8 cellular contexts compared by ENCODE assay signal in the genomic region with DNA sequence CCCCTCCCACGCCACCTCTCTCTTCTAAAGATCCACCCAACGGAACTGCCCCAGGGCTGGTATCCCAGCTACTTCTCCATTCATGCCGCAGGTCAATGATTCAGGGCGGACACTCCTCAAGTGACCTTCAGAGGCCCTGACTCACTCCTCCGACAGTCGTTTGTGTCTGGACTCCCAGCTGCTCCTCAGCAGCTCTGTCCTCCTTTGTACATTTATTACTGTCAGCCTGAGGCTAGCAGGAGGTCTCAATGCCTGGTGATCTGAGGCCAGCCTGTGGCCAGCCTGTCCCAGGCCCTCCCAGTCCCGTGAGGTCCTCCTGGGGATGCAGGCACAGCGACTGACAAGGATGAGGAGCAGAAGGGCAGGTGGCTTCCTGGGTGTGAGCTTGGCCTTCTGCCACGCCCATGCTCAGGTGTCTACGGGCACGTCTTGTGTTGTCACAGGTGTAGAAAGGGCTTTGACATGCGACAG. TPM values are rescaled to one million over a fixed set of nuclear protein-coding genes. Genes with fewer than 3 reads are reported as not detected.
DNase-seq lines count a peak whose midpoint lies in the region; ATAC-seq and TF ChIP-seq lines count a peak whose summit lies in the region.
"Not testable (repeated sequence)": the region's sequence is repeated elsewhere in the genome, so short reads cannot be mapped to it uniquely, and the experiment has no call there.

No MANE protein-coding gene starts in this region.

- ATAC-seq in GM23338, WTC11: not testable (repeated sequence)

- H3K9me2 ChIP-seq in GM23338 (ENCODE audit: insufficient read depth): not testable (repeated sequence)

- H3K79me2 ChIP-seq in GM23338 (replicated peaks; ENCODE audit: insufficient read depth); smooth muscle cell (ENCODE audit: low read depth): not testable (repeated sequence)

- H3K36me3 ChIP-seq in BE2C; GM23338 (ENCODE audit: insufficient read depth); smooth muscle cell (ENCODE audit: low read depth): not testable (repeated sequence)

- not testable (repeated sequence) for H4K20me1 ChIP-seq in GM23338 (replicated peaks; ENCODE audit: insufficient read depth); smooth muscle cell (ENCODE audit: low read depth)

- H3K9ac ChIP-seq in smooth muscle cell (ENCODE audit: low read depth): not testable (repeated sequence)

- not testable (repeated sequence) for TF ChIP-seq CTCF in BE2C (IDR thresholded peaks at IDR 0.05; ENCODE audit: low read depth, low read length); GM23338 (conservative IDR thresholded peaks at IDR 0.05; ENCODE audit: low read depth in 2 of 2); WTC11 (IDR thresholded peaks at IDR 0.05); endothelial cell (IDR thresholded peaks at IDR 0.05; ENCODE audit: unreplicated experiment); smooth muscle cell (IDR thresholded peaks at IDR 0.05; ENCODE audit: borderline replicate concordance, insufficient read depth, poor library complexity, severe bottlenecking)

- H3K4me1 Mint-ChIP-seq in GM23338: peaks cover 41% of the 10 kb centered on the region
- peaks cover 48% of the 10 kb centered on the region for H3K4me1 Mint-ChIP-seq in WTC11
- H3K4me1 Mint-ChIP-seq in endothelial cell (ENCODE audit: unreplicated experiment): peaks cover 27% of the 10 kb centered on the region

- CTCF ChIA-PET in WTC11 (lab: Charles Lee): interaction anchor here (0.7 kb wide), 1 partner anchor 29 kb away, joined by 3 read pairs; no protein-coding TSS in a partner anchor

- not testable (repeated sequence) for H3K36me3 Mint-ChIP-seq in GM23338 (ENCODE audit: low read depth); WTC11; endothelial cell (ENCODE audit: low read depth, unreplicated experiment)

- DNase-seq in BE2C (peak; percentile 24), NCI-H2029 (lab: John Stamatoyannopoulos, UW) (peak; percentile 46), NCI-H69 (lab: John Stamatoyannopoulos, UW) (peak; percentile 57), myocyte (ENCODE audit: low read depth) (peak; percentile 73)
- not testable (repeated sequence) for DNase-seq in GM23338 (ENCODE audit: low spot score); WTC11 (ENCODE audit: low spot score); endothelial cell (ENCODE audit: low spot score); smooth muscle cell (lab: John Stamatoyannopoulos, UW; ENCODE audit: unreplicated experiment)

- H3K4me3 Mint-ChIP-seq in GM23338: peak overlapping the region; percentile 4; the same call in 1 of the 3 replicates
- not testable (repeated sequence) for H3K4me3 Mint-ChIP-seq in WTC11; endothelial cell (ENCODE audit: unreplicated experiment)

- not testable (repeated sequence) for H3K27me3 ChIP-seq in BE2C; GM23338 (ENCODE audit: insufficient read depth); smooth muscle cell (ENCODE audit: low read depth)

- POLR2A ChIA-PET in WTC11 (lab: Charles Lee): not testable (repeated sequence)

- H3K9me3 ChIP-seq in BE2C; smooth muscle cell (replicated peaks; ENCODE audit: low read depth): not testable (repeated sequence)

- H3K27ac ChIP-seq in GM23338 (ENCODE audit: low read depth): not testable (repeated sequence)
- peak overlapping the region; percentile 47 for H3K27ac ChIP-seq in smooth muscle cell (ENCODE audit: low read depth)

- not testable (repeated sequence) for H3F3A ChIP-seq in GM23338 (replicated peaks; ENCODE audit: low read depth); smooth muscle cell (ENCODE audit: low read depth)

- H3K27ac Mint-ChIP-seq in GM23338: peak overlapping the region; percentile 33; the same call in 1 of the 2 replicates
- H3K27ac Mint-ChIP-seq in WTC11: peak overlapping the region; percentile 29
- peak overlapping the region; percentile 2 for H3K27ac Mint-ChIP-seq in endothelial cell (ENCODE audit: unreplicated experiment)

- not testable (repeated sequence) for H2AFZ ChIP-seq in GM23338; smooth muscle cell (ENCODE audit: low read depth)

- not testable (repeated sequence) for H3K4me3 ChIP-seq in BE2C (ENCODE audit: low read depth, low read length); GM23338; smooth muscle cell

- not testable (repeated sequence) for H3K27me3 Mint-ChIP-seq in GM23338 (ENCODE audit: insufficient read depth, low read depth, poor library complexity); WTC11 (ENCODE audit: low read depth); endothelial cell (ENCODE audit: unreplicated experiment)

- H3K4me1 ChIP-seq in BE2C: peaks cover 27% of the 10 kb centered on the region
- H3K4me1 ChIP-seq in GM23338 (ENCODE audit: insufficient read depth): peaks cover 20% of the 10 kb centered on the region
- peaks cover 17% of the 10 kb centered on the region for H3K4me1 ChIP-seq in smooth muscle cell (ENCODE audit: low read depth)

- peak overlapping the region; percentile 49; the same call in 1 of the 2 replicates for H3K4me2 ChIP-seq in GM23338
- not testable (repeated sequence) for H3K4me2 ChIP-seq in smooth muscle cell

- 59% methylated on average over 12 of the region's 12 CpGs for WGBS in smooth muscle cell (ENCODE audit: low lambda C conversion rate)

- not testable (repeated sequence) for H3K9me3 Mint-ChIP-seq in GM23338; WTC11; endothelial cell (ENCODE audit: unreplicated experiment)

RNA-seq across cellular contexts. Expression of a gene that starts 24.2 kb away (rescaled TPM):
- polyA plus RNA-seq in BE2C (2012; ENCODE audit: insufficient read depth, insufficient read length, low read depth): 91.6 TPM
- 32.9 and 37.8 TPM in 2 replicates for total RNA-seq in GM23338 (2014; rRNA removed; shearing (Covaris generic))
- polyA plus RNA-seq in GM23338 (2016; fragmentation: Nextera tagmentation; extraction: Ambion mirVana): 7.3 and 8.3 TPM in 2 replicates
- 31.7 to 32.4 TPM (median 32.1 TPM) in 3 replicates for total RNA-seq in WTC11 (2021)
- 29.4 TPM for total RNA-seq in endothelial cell (ENCODE audit: unreplicated experiment)
- 3.8 and 4.2 TPM in 2 replicates for total RNA-seq in myocyte
- 2.7 TPM for polyA plus RNA-seq in myocyte (2012)
- 28.4 and 31.5 TPM in 2 replicates for total RNA-seq in smooth muscle cell
- polyA plus RNA-seq in smooth muscle cell: 11.9 and 16.3 TPM in 2 replicates
